ENCODE assay signal across 1 cellular context in genomic region chr17:10815318-10815717, GRCh38.
TF ChIP-seq lines count a peak whose summit lies in the region.

No MANE protein-coding gene starts in this region.

TF ChIP-seq in H1, 55 proteins besides CTCF, POLR2A, EP300 and RAD21:
- no peak for TF ChIP-seq HDAC2 (IDR thresholded peaks at IDR 0.05; ENCODE audit: borderline replicate concordance in 1 of 2, low read depth in 2 of 2, low read length in 2 of 2)
- TF ChIP-seq ATF2 (IDR thresholded peaks at IDR 0.05; ENCODE audit: low read length), result no peak
- no peak for TF ChIP-seq ATF3 (IDR thresholded peaks at IDR 0.05; ENCODE audit: insufficient read depth, low read depth, low read length)
- TF ChIP-seq BRCA1 (IDR thresholded peaks at IDR 0.05; ENCODE audit: low read depth, low read length), result no peak
- no peak for TF ChIP-seq CEBPB (IDR thresholded peaks at IDR 0.05; ENCODE audit: low read depth, low read length)
- no peak for TF ChIP-seq POU5F1 (IDR thresholded peaks at IDR 0.05; ENCODE audit: low read depth, low read length)
